26 cellular contexts compared by ENCODE assay signal in genomic region chr13:31031482-31031881, GRCh38.
A peak's percentile ranks its signal among the peaks of the same experiment; 100 is the strongest.
DNase-seq lines count a peak whose midpoint lies in the region; ATAC-seq, FAIRE-seq and TF ChIP-seq lines count a peak whose summit lies in the region.
"Had no signal": no experiment of that assay in that cellular context is flagged by ENCODE, and none has a peak within 500 bp of the region (broad histone marks: within the 10 kb centered on the region; RNA-seq: fewer than 3 reads in every experiment).

No MANE protein-coding gene starts in this region.

- no peak overlapping the region for H2AFZ ChIP-seq in HepG2 (ENCODE audit: low read length)

- H3K9me3 Mint-ChIP-seq in activated T-helper 2 cell treated with anti-CD3 and anti-CD28 coated beads, Interferon-gamma antibody, Interleukin-2, Interleukin-4, amounts not matched to agents 10 μg/mL and 5 μg/mL and 100 μg/mL, durations not matched to agents 14 hours and 24 hours and 36 hours, result no peaks in the 10 kb centered on the region
- H3K9me3 Mint-ChIP-seq: CD4-positive, alpha-beta memory T cell; CD4-positive, CD25-positive, alpha-beta regulatory T cell; CD8-positive, alpha-beta memory T cell had no signal

- DNase-seq in HepG2 (ENCODE audit: low spot score) (peak; percentile 19), small intestine (peak; percentile 23), OCI-M1 (lab: John Stamatoyannopoulos, UW) (no peak), ecto neural progenitor cell (ENCODE audit: low spot score) (no peak)
- no peak for DNase-seq in activated T-helper 2 cell treated with anti-CD3 and anti-CD28 coated beads, Interferon-gamma antibody, Interleukin-2, Interleukin-4, amounts not matched to agents 10 μg/mL and 5 μg/mL and 100 μg/mL, durations not matched to agents 14 hours and 24 hours and 36 hours (ENCODE audit: low spot score)
- DNase-seq: 8988T; ACHN; BE2C; C1 segment of cervical spinal cord; CD4-positive, alpha-beta memory T cell; CD4-positive, CD25-positive, alpha-beta regulatory T cell; CD8-positive, alpha-beta memory T cell; COR-L47; DMS 273 treated with DMSO at 0.1 percent for 48 hours; DMS153; DMS53; DMS79; DND-41; EL; GDM1 had no signal

- peaks cover 42% of the 10 kb centered on the region for H3K27me3 Mint-ChIP-seq in activated T-helper 2 cell treated with anti-CD3 and anti-CD28 coated beads, Interferon-gamma antibody, Interleukin-2, Interleukin-4, amounts not matched to agents 10 μg/mL and 5 μg/mL and 100 μg/mL, durations not matched to agents 14 hours and 24 hours and 36 hours (ENCODE audit: low read depth)

- no peak for TF ChIP-seq CTCF in HepG2 (CRISPR knock-in tag; IDR thresholded peaks at IDR 0.05)

- POLR2A ChIA-PET in HepG2 (lab: Yijun Ruan, JAX), result no interaction called here

- WGBS in HepG2 (ENCODE audit: low lambda C conversion rate), result 24% methylated on average over 6 of the region's 6 CpGs
- 35 to 77% (median 53%) methylated on average over 6 of the region's 6 CpGs for WGBS in small intestine, 3 donors

- H3K4me2 ChIP-seq in HepG2 (ENCODE audit: low read depth, low read length), result peak overlapping the region; percentile 5; the same call in 1 of the 2 replicates
- H3K4me2 ChIP-seq: BLaER1 had no signal

- in situ Hi-C loops in HepG2 (cut with HindIII; ENCODE audit: extremely low pct_ligation_motif_present, low pct_unique_long_range_greater_than_20kb), result no loop called here

- no peak overlapping the region for H3K4me3 Mint-ChIP-seq in activated T-helper 2 cell treated with anti-CD3 and anti-CD28 coated beads, Interferon-gamma antibody, Interleukin-2, Interleukin-4, amounts not matched to agents 10 μg/mL and 5 μg/mL and 100 μg/mL, durations not matched to agents 14 hours and 24 hours and 36 hours (ENCODE audit: low read depth)
- H3K4me3 Mint-ChIP-seq: CD14-positive monocyte; CD4-positive, alpha-beta memory T cell; CD4-positive, CD25-positive, alpha-beta regulatory T cell; CD8-positive, alpha-beta memory T cell had no signal

- TF ChIP-seq RAD21 in HepG2 (CRISPR knock-in tag; IDR thresholded peaks at IDR 0.05), result no peak

- H3K9me3 ChIP-seq in HepG2 (ENCODE audit: low read length) (no peaks in the 10 kb centered on the region), small intestine (ENCODE audit: control insufficient read depth, low read depth) (no peaks in the 10 kb centered on the region)
- H3K9me3 ChIP-seq: BE2C, BLaER1 had no signal

- H3K36me3 Mint-ChIP-seq in activated T-helper 2 cell treated with anti-CD3 and anti-CD28 coated beads, Interferon-gamma antibody, Interleukin-2, Interleukin-4, amounts not matched to agents 10 μg/mL and 5 μg/mL and 100 μg/mL, durations not matched to agents 14 hours and 24 hours and 36 hours (ENCODE audit: low read depth), result no peaks in the 10 kb centered on the region
- H3K36me3 Mint-ChIP-seq: CD14-positive monocyte; CD4-positive, alpha-beta memory T cell; CD4-positive, CD25-positive, alpha-beta regulatory T cell; CD8-positive, alpha-beta memory T cell had no signal

- H3K4me1 ChIP-seq in HepG2 (ENCODE audit: insufficient read depth, low read length), result peaks cover 13% of the 10 kb centered on the region
- no peaks in the 10 kb centered on the region for H3K4me1 ChIP-seq in small intestine (ENCODE audit: control insufficient read depth in 2 of 2, insufficient read depth in 1 of 2, low read depth in 1 of 2, low read length in 1 of 2)
- H3K4me1 ChIP-seq: BLaER1 had no signal

- CTCF ChIA-PET in HepG2 (lab: Yijun Ruan, JAX; ENCODE audit: low intra/inter-chr PET ratio, low total read pairs), result no interaction called here

- no peak overlapping the region for H3K9ac ChIP-seq in HepG2 (ENCODE audit: insufficient read depth, low read depth, low read length)
- H3K9ac ChIP-seq: BLaER1 had no signal

- no peaks in the 10 kb centered on the region for H3K4me1 Mint-ChIP-seq in activated T-helper 2 cell treated with anti-CD3 and anti-CD28 coated beads, Interferon-gamma antibody, Interleukin-2, Interleukin-4, amounts not matched to agents 10 μg/mL and 5 μg/mL and 100 μg/mL, durations not matched to agents 14 hours and 24 hours and 36 hours (ENCODE audit: low read depth)
- H3K4me1 Mint-ChIP-seq: CD14-positive monocyte; CD4-positive, alpha-beta memory T cell; CD4-positive, CD25-positive, alpha-beta regulatory T cell; CD8-positive, alpha-beta memory T cell had no signal

- TF ChIP-seq EP300 in HepG2 (IDR thresholded peaks at IDR 0.05; ENCODE audit: low read depth in 2 of 2, low read length in 2 of 2) (no peak), HepG2 (CRISPR knock-in tag; IDR thresholded peaks at IDR 0.05; ENCODE audit: borderline replicate concordance) (no peak)

- H4K20me1 ChIP-seq in HepG2 (ENCODE audit: insufficient read depth, low read length), result no peaks in the 10 kb centered on the region
- H4K20me1 ChIP-seq: BLaER1 had no signal

- H3K27me3 ChIP-seq in HepG2 (ENCODE audit: control insufficient read depth in 1 of 2, insufficient read depth in 2 of 2, low read length in 2 of 2) (peaks cover 0 to 9% of the 10 kb centered on the region in 2 experiments; a peak in 1 of 5 replicates), small intestine (ENCODE audit: control insufficient read depth in 2 of 2, insufficient read depth in 2 of 2, low read length in 2 of 2) (no peaks in the 10 kb centered on the region)
- H3K27me3 ChIP-seq: BE2C, BLaER1 had no signal

- TF ChIP-seq POLR2A in HepG2 (IDR thresholded peaks at IDR 0.05; ENCODE audit: insufficient read depth in 1 of 2, low read depth in 2 of 2, low read length in 2 of 2), result no peak

- H3K4me3 ChIP-seq in HepG2 (replicated peaks in 1 of 3; ENCODE audit: insufficient read depth in 1 of 3, low read depth in 2 of 3, low read length in 3 of 3), result no peak overlapping the region
- H3K4me3 ChIP-seq in small intestine (ENCODE audit: low read depth in 1 of 2, low read length in 2 of 2), result no peak overlapping the region
- H3K4me3 ChIP-seq: BLaER1, GM12878 had no signal

- intact Hi-C loops in HepG2 (cut with micrococcal nuclease; ENCODE audit: unreplicated experiment), result no loop called here
- intact Hi-C loops in activated T-helper 2 cell treated with anti-CD3 and anti-CD28 coated beads, Interferon-gamma antibody, Interleukin-2, Interleukin-4, amounts not matched to agents 10 μg/mL and 5 μg/mL and 100 μg/mL, durations not matched to agents 14 hours and 24 hours and 36 hours (cut with micrococcal nuclease), result no loop called here

- no TSS peak for BruUV-seq in HepG2 (replicated peaks; lab: Mats Ljungman, UMichigan)

- no peaks in the 10 kb centered on the region for H3K79me2 ChIP-seq in HepG2 (ENCODE audit: insufficient read depth, low read length)

- FAIRE-seq in HepG2 (lab: Jason Lieb, UNC), result no peak
- no peak for FAIRE-seq in small intestine (lab: Jason Lieb, UNC)
- FAIRE-seq: A204.1, GM12878, GM12892, GM18507 had no signal

- H3K27ac ChIP-seq in HepG2 (ENCODE audit: extremely low read length, insufficient read depth, low read length) (no peak overlapping the region), small intestine (ENCODE audit: low read depth in 1 of 2, low read length in 1 of 2) (no peak overlapping the region)
- H3K27ac ChIP-seq: BLaER1 had no signal

- ATAC-seq in HepG2, result peak; percentile 91
- ATAC-seq: GM12878 had no signal

- no peak overlapping the region for H3K27ac Mint-ChIP-seq in activated T-helper 2 cell treated with anti-CD3 and anti-CD28 coated beads, Interferon-gamma antibody, Interleukin-2, Interleukin-4, amounts not matched to agents 10 μg/mL and 5 μg/mL and 100 μg/mL, durations not matched to agents 14 hours and 24 hours and 36 hours
- H3K27ac Mint-ChIP-seq: CD4-positive, alpha-beta memory T cell; CD4-positive, CD25-positive, alpha-beta regulatory T cell; CD8-positive, alpha-beta memory T cell had no signal

- H3K36me3 ChIP-seq in HepG2 (replicated peaks in 1 of 2; ENCODE audit: control insufficient read depth in 1 of 2, insufficient read depth in 2 of 2, low read length in 2 of 2), result no peaks in the 10 kb centered on the region
- no peaks in the 10 kb centered on the region for H3K36me3 ChIP-seq in small intestine (ENCODE audit: control insufficient read depth in 2 of 2, insufficient read depth in 2 of 2, low read length in 2 of 2)
- H3K36me3 ChIP-seq: BE2C, BLaER1 had no signal

TF ChIP-seq in HepG2, 621 proteins besides CTCF, POLR2A, EP300 and RAD21:
- TF ChIP-seq ZNF747 (CRISPR knock-in tag; IDR thresholded peaks at IDR 0.05; ENCODE audit: borderline replicate concordance) (no peak), ZBTB7A (CRISPR knock-in tag; IDR thresholded peaks at IDR 0.05) (no peak), HNF4A (CRISPR knock-in tag; IDR thresholded peaks at IDR 0.05) (peak; percentile 47; the same call in 1 of the 2 replicates), MXI1 (IDR thresholded peaks at IDR 0.05; ENCODE audit: borderline replicate concordance, low read depth, low read length) (no peak)
TF ChIP-seq in HepG2: peak in this region for 1.

Comparison
In these comparisons a context has a peak if more than half of its experiments do, and no peak if none do; other contexts are left out.
1. DNase-seq: peak in HepG2 (single experiment) and small intestine (single experiment); none in activated T-helper 2 cell treated with anti-CD3 and anti-CD28 coated beads, Interferon-gamma antibody, Interleukin-2, Interleukin-4, amounts not matched to agents 10 μg/mL and 5 μg/mL and 100 μg/mL, durations not matched to agents 14 hours and 24 hours and 36 hours (single experiment), OCI-M1 (single experiment) and ecto neural progenitor cell (single experiment).